In the genomic region with DNA sequence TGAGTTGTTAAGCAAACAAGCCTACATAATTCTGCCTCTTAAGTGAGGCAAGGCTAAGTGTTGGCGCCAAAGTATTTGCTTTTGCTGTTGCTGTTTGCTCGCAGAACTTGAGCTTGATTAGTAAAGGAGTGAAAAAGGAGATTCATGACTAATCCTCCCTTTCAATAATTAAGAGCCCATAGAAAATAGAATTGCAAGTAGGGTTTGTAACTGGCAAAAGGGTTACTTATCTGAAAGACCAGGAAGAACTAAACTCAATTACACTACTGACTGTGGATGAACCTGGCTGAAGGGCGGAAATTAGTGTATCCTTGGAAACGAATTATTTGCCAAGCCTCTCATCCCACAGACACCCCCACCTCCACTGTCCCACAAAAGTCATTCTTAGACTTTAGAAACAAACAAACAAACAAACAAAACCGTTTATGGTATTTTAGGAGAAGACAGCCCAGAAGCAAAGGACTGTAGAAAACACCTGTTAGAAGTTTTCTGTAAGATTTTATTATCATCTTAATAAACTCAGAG, we compare ENCODE assay signal across 9 cellular contexts. TPM values are rescaled to one million over a fixed set of nuclear protein-coding genes. Genes with fewer than 3 reads are reported as not detected.
DNase-seq lines count a peak whose midpoint lies in the region; ATAC-seq and FAIRE-seq lines count a peak whose summit lies in the region.
"Had no signal": no experiment of that assay in that cellular context is flagged by ENCODE, and none has a peak within 500 bp of the region (broad histone marks: within the 10 kb centered on the region; RNA-seq: fewer than 3 reads in every experiment).

No MANE protein-coding gene starts in this region.

- H3K27ac Mint-ChIP-seq in activated T-helper 1 cell treated with anti-CD3 and anti-CD28 coated beads, Interleukin-12 subunit alpha, Interleukin-12 subunit beta, Interleukin-2, Interleukin-4 antibody, amounts not matched to agents 30 ng/mL and 10 ng/mL and 1 ng/mL, durations not matched to agents 14 hours and 24 hours and 36 hours, result no peak overlapping the region
- H3K27ac Mint-ChIP-seq in stimulated activated naive B cell treated with anti-CD40 and anti-IgM and Interleukin-4, amounts not matched to agents 10 μg/mL and 1 μg/mL and 100 μg/mL, for 72 hours, result no peak overlapping the region

- peak; percentile 60 for FAIRE-seq in islet of Langerhans (lab: Jason Lieb, UNC)
- FAIRE-seq: A204.1 had no signal

- H3K27me3 Mint-ChIP-seq in activated T-helper 1 cell treated with anti-CD3 and anti-CD28 coated beads, Interleukin-12 subunit alpha, Interleukin-12 subunit beta, Interleukin-2, Interleukin-4 antibody, amounts not matched to agents 30 ng/mL and 10 ng/mL and 1 ng/mL, durations not matched to agents 14 hours and 24 hours and 36 hours (ENCODE audit: insufficient read depth), result peaks cover 29% of the 10 kb centered on the region
- peaks cover 34 to 64% of the 10 kb centered on the region in 2 donors for H3K27me3 Mint-ChIP-seq in stimulated activated naive B cell treated with anti-CD40 and anti-IgM and Interleukin-4, amounts not matched to agents 10 μg/mL and 1 μg/mL and 100 μg/mL, for 72 hours

- no peaks in the 10 kb centered on the region for H3K9me3 Mint-ChIP-seq in activated T-helper 1 cell treated with anti-CD3 and anti-CD28 coated beads, Interleukin-12 subunit alpha, Interleukin-12 subunit beta, Interleukin-2, Interleukin-4 antibody, amounts not matched to agents 30 ng/mL and 10 ng/mL and 1 ng/mL, durations not matched to agents 14 hours and 24 hours and 36 hours
- no peaks in the 10 kb centered on the region for H3K9me3 Mint-ChIP-seq in stimulated activated naive B cell treated with anti-CD40 and anti-IgM and Interleukin-4, amounts not matched to agents 10 μg/mL and 1 μg/mL and 100 μg/mL, for 72 hours

- intact Hi-C loops in activated T-helper 1 cell treated with anti-CD3 and anti-CD28 coated beads, Interleukin-12 subunit alpha, Interleukin-12 subunit beta, Interleukin-2, Interleukin-4 antibody, amounts not matched to agents 30 ng/mL and 10 ng/mL and 1 ng/mL, durations not matched to agents 14 hours and 24 hours and 36 hours (cut with micrococcal nuclease), result loop anchor here (1.0 to 2.0 kb wide), 10 partner anchors 27 to 1029 kb away; partner anchors contain the start of genes ALKBH8, ATM, C11orf65 and CUL5

- peaks cover 23% of the 10 kb centered on the region for H3K4me1 Mint-ChIP-seq in activated T-helper 1 cell treated with anti-CD3 and anti-CD28 coated beads, Interleukin-12 subunit alpha, Interleukin-12 subunit beta, Interleukin-2, Interleukin-4 antibody, amounts not matched to agents 30 ng/mL and 10 ng/mL and 1 ng/mL, durations not matched to agents 14 hours and 24 hours and 36 hours (ENCODE audit: low read depth)
- peaks cover 6 to 18% of the 10 kb centered on the region in 2 donors for H3K4me1 Mint-ChIP-seq in stimulated activated naive B cell treated with anti-CD40 and anti-IgM and Interleukin-4, amounts not matched to agents 10 μg/mL and 1 μg/mL and 100 μg/mL, for 72 hours

- peak overlapping the region; percentile 89 for H3K4me3 Mint-ChIP-seq in activated T-helper 1 cell treated with anti-CD3 and anti-CD28 coated beads, Interleukin-12 subunit alpha, Interleukin-12 subunit beta, Interleukin-2, Interleukin-4 antibody, amounts not matched to agents 30 ng/mL and 10 ng/mL and 1 ng/mL, durations not matched to agents 14 hours and 24 hours and 36 hours
- H3K4me3 Mint-ChIP-seq in stimulated activated naive B cell treated with anti-CD40 and anti-IgM and Interleukin-4, amounts not matched to agents 10 μg/mL and 1 μg/mL and 100 μg/mL, for 72 hours, result peak overlapping the region; percentile 88 to 99

- DNase-seq in NCI-H82 (lab: John Stamatoyannopoulos, UW) (peak; percentile 65), NCI-H82 treated with DMSO at 0.1 percent for 48 hours (lab: John Stamatoyannopoulos, UW; ENCODE audit: unreplicated experiment) (no peak), NCI-H2227 (lab: John Stamatoyannopoulos, UW; ENCODE audit: unreplicated experiment) (no peak)
- no peak for DNase-seq in activated T-helper 1 cell treated with anti-CD3 and anti-CD28 coated beads, Interleukin-12 subunit alpha, Interleukin-12 subunit beta, Interleukin-2, Interleukin-4 antibody, amounts not matched to agents 30 ng/mL and 10 ng/mL and 1 ng/mL, durations not matched to agents 14 hours and 24 hours and 36 hours (ENCODE audit: low spot score)
- no peak for DNase-seq in stimulated activated naive B cell treated with anti-CD40 and anti-IgM and Interleukin-4, amounts not matched to agents 10 μg/mL and 1 μg/mL and 100 μg/mL, for 72 hours

- no peaks in the 10 kb centered on the region for H3K36me3 Mint-ChIP-seq in activated T-helper 1 cell treated with anti-CD3 and anti-CD28 coated beads, Interleukin-12 subunit alpha, Interleukin-12 subunit beta, Interleukin-2, Interleukin-4 antibody, amounts not matched to agents 30 ng/mL and 10 ng/mL and 1 ng/mL, durations not matched to agents 14 hours and 24 hours and 36 hours (ENCODE audit: low read depth)
- H3K36me3 Mint-ChIP-seq in stimulated activated naive B cell treated with anti-CD40 and anti-IgM and Interleukin-4, amounts not matched to agents 10 μg/mL and 1 μg/mL and 100 μg/mL, for 72 hours, result peaks cover 0 to 3% of the 10 kb centered on the region in 2 donors

- ATAC-seq in stimulated activated naive B cell treated with anti-CD40 and anti-IgM and Interleukin-4, amounts not matched to agents 10 μg/mL and 1 μg/mL and 100 μg/mL, for 72 hours (replicated peaks), result no peak
- ATAC-seq in GM21717 (IDR thresholded peaks at IDR 0.05; ENCODE audit: unreplicated experiment), result no peak
- no peak for ATAC-seq in GM21825 (IDR thresholded peaks at IDR 0.05; ENCODE audit: unreplicated experiment)

RNA-seq across cellular contexts. Expression of gene EXPH5, which starts 0.4 kb away (rescaled TPM):
- 0.56 and 0.65 TPM in 2 replicates for total RNA-seq in activated T-helper 1 cell treated with anti-CD3 and anti-CD28 coated beads, Interleukin-12 subunit alpha, Interleukin-12 subunit beta, Interleukin-2, Interleukin-4 antibody, amounts not matched to agents 30 ng/mL and 10 ng/mL and 1 ng/mL, durations not matched to agents 14 hours and 24 hours and 36 hours
